9 cellular contexts compared by ENCODE assay signal in genomic region chr14:39107624-39108023, GRCh38. TPM values are rescaled to one million over a fixed set of nuclear protein-coding genes. Genes with fewer than 3 reads are reported as not detected.
A peak's percentile ranks its signal among the peaks of the same experiment; 100 is the strongest.
DNase-seq lines count a peak whose midpoint lies in the region; ATAC-seq and TF ChIP-seq lines count a peak whose summit lies in the region.
"Had no signal": no experiment of that assay in that cellular context is flagged by ENCODE, and none has a peak within 500 bp of the region (broad histone marks: within the 10 kb centered on the region; RNA-seq: fewer than 3 reads in every experiment).

No MANE protein-coding gene starts in this region.

- DNase-seq in DMS 273 (lab: John Stamatoyannopoulos, UW; ENCODE audit: unreplicated experiment) (peak; percentile 55), DMS 273 treated with DMSO at 0.1 percent for 48 hours (lab: John Stamatoyannopoulos, UW) (no peak), NCI-H774 (lab: John Stamatoyannopoulos, UW) (peak; percentile 1), epidermal melanocyte (ENCODE audit: insufficient read length, low spot score) (peak; percentile 40), thyroid gland (no peak), aorta (no peak)
- no peak for DNase-seq in stimulated activated naive CD4-positive, alpha-beta T cell treated with Interleukin-2 at 50 U/mL for 16 hours (lab: John Stamatoyannopoulos, UW)
- DNase-seq: activated B cell treated with CpG ODN at 0.5 μM for 24 hours had no signal

- H3K9me3 ChIP-seq in thyroid gland = no peaks in the 10 kb centered on the region
- H3K9me3 ChIP-seq in aorta (ENCODE audit: control insufficient read depth, low read length) = no peaks in the 10 kb centered on the region

- 93 to 98% methylated on average over 1 of the region's 1 CpG for WGBS in thyroid gland, 2 donors
- 89% methylated on average over 1 of the region's 1 CpG for WGBS in aorta, 2 donors

- TF ChIP-seq CTCF in thyroid gland (IDR thresholded peaks at IDR 0.05) = peak in 5 of 6 experiments; percentile 5 to 62 (median 45)

- TF ChIP-seq POLR2A in thyroid gland (IDR thresholded peaks at IDR 0.05) = no peak

- H3K36me3 ChIP-seq in thyroid gland (no peaks in the 10 kb centered on the region), aorta (ENCODE audit: control insufficient read depth in 1 of 2, insufficient read depth in 2 of 2, low read length in 1 of 2) (no peaks in the 10 kb centered on the region)

- ATAC-seq in HG02759 (IDR thresholded peaks at IDR 0.05; ENCODE audit: unreplicated experiment) = peak; percentile 17
- ATAC-seq in aorta (ENCODE audit: low FRiP score) = no peak

- no peak overlapping the region for H3K4me3 ChIP-seq in thyroid gland (replicated peaks in 1 of 3)
- H3K4me3 ChIP-seq in aorta (ENCODE audit: low read length in 2 of 2) = no peak overlapping the region

- H3K27ac ChIP-seq in thyroid gland (no peak overlapping the region), aorta (ENCODE audit: low read depth in 1 of 2, low read length in 2 of 2) (no peak overlapping the region)

- intact Hi-C loops in thyroid gland (cut with DNase I) (loop anchor here (10.0 kb wide), 1 partner anchor 157 kb away; no protein-coding TSS in a partner anchor), aorta (cut with DNase I) (loop anchor here (5.0 to 10.0 kb wide), 2 partner anchors 260 to 327 kb away; partner anchors contain the start of gene FBXO33 (in 1 of the 2))

- no peaks in the 10 kb centered on the region for H3K27me3 ChIP-seq in thyroid gland
- H3K27me3 ChIP-seq in aorta (ENCODE audit: control insufficient read depth in 1 of 2, insufficient read depth in 2 of 2, low read length in 1 of 2) = no peaks in the 10 kb centered on the region

- H3K4me1 ChIP-seq in thyroid gland = peaks cover 6 to 8% of the 10 kb centered on the region in 2 donors
- no peaks in the 10 kb centered on the region for H3K4me1 ChIP-seq in aorta (ENCODE audit: control insufficient read depth in 1 of 2, insufficient read depth in 2 of 2, low read length in 2 of 2)

RNA-seq across cellular contexts. Expression of gene SEC23A, which starts 4.6 kb away (rescaled TPM):
- 10 to 100 TPM; 59.4 to 77.9 (median 67.4) TPM for total RNA-seq in thyroid gland
- 100 to 1,000 TPM; 143 to 172 TPM for total RNA-seq in aorta
- polyA plus RNA-seq in aorta = 10 to 100 TPM; 42.6 to 56.5 TPM

RNA-seq across cellular contexts. Expression of gene GEMIN2, which starts 6.5 kb away (rescaled TPM):
- total RNA-seq in thyroid gland (10 to 100 TPM; 11.3 to 33.7 (median 18.2) TPM), aorta (10 to 100 TPM in 1 of 2 donors, 1 to 10 TPM in 1; 7.9 to 10.6 TPM)
- 1 to 10 TPM; 6.5 to 7.0 TPM for polyA plus RNA-seq in aorta

Comparison
In these comparisons a context has a peak if more than half of its experiments do, and no peak if none do; other contexts are left out.
1. DNase-seq: peak in DMS 273 (single experiment), NCI-H774 (single experiment) and epidermal melanocyte (single experiment); none in DMS 273 treated with DMSO at 0.1 percent for 48 hours (single experiment), thyroid gland (0 of 2), aorta (0 of 2) and stimulated activated naive CD4-positive, alpha-beta T cell treated with Interleukin-2 at 50 U/mL for 16 hours (single experiment).